In genomic region chr4:132809298-132810032, GRCh38 we compare ENCODE assay signal across 24 cellular contexts.
DNase-seq lines count a peak whose midpoint lies in the region; ATAC-seq, FAIRE-seq and TF ChIP-seq lines count a peak whose summit lies in the region.
"Had no signal": no experiment of that assay in that cellular context is flagged by ENCODE, and none has a peak within 500 bp of the region (broad histone marks: within the 10 kb centered on the region; RNA-seq: fewer than 3 reads in every experiment).

No MANE protein-coding gene starts in this region.

- H3K4me1 ChIP-seq in BE2C: peaks cover 11% of the 10 kb centered on the region
- no peaks in the 10 kb centered on the region for H3K4me1 ChIP-seq in Loucy (ENCODE audit: insufficient read depth, low read length, poor library complexity, severe bottlenecking)
- H3K4me1 ChIP-seq in GM12878 (ENCODE audit: control insufficient read depth, insufficient read depth, low read length): no peaks in the 10 kb centered on the region
- H3K4me1 ChIP-seq in ovary (ENCODE audit: insufficient read depth): no peaks in the 10 kb centered on the region
- H3K4me1 ChIP-seq: HAP-1 had no signal

- WGBS in GM12878 (ENCODE audit: insufficient coverage, insufficient replicate concordance, low lambda C conversion rate, missing lambda C conversion rate): 28% methylated on average over 16 of the region's 16 CpGs
- WGBS in ovary, 3 donors: 55 to 64% (median 61%) methylated on average over 16 of the region's 16 CpGs

- CTCF ChIA-PET in GM12878 (lab: Yijun Ruan, JAX): no interaction called here

- no peaks in the 10 kb centered on the region for H3K27me3 ChIP-seq in BE2C
- no peaks in the 10 kb centered on the region for H3K27me3 ChIP-seq in Loucy (ENCODE audit: insufficient read depth, low read length, poor library complexity, severe bottlenecking)
- H3K27me3 ChIP-seq in GM12878 (replicated peaks in 1 of 2; ENCODE audit: control insufficient read depth in 2 of 2, insufficient read depth in 2 of 2, low read length in 1 of 2): no peaks in the 10 kb centered on the region
- H3K27me3 ChIP-seq in ovary: no peaks in the 10 kb centered on the region

- BruUV-seq in GM12878 (replicated peaks; lab: Mats Ljungman, UMichigan): no TSS peak

- H3F3A ChIP-seq in Loucy (ENCODE audit: low read depth): no peaks in the 10 kb centered on the region

- no peak for TF ChIP-seq RAD21 in GM12878 (IDR thresholded peaks at IDR 0.05; ENCODE audit: insufficient read depth, low read depth, low read length)

- no peak overlapping the region for H3K4me3 ChIP-seq in BE2C (ENCODE audit: low read depth, low read length)
- no peak overlapping the region for H3K4me3 ChIP-seq in Loucy (ENCODE audit: low read length, poor library complexity, severe bottlenecking)
- H3K4me3 ChIP-seq in GM12878: no peak overlapping the region
- no peak overlapping the region for H3K4me3 ChIP-seq in ovary
- H3K4me3 ChIP-seq: HAP-1, K562, lung, PC-9 had no signal

- H3K27ac ChIP-seq in GM12878 (ENCODE audit: control insufficient read depth, insufficient read depth) (no peak overlapping the region), ovary (no peak overlapping the region)
- H3K27ac ChIP-seq: PC-9 had no signal

- RAD21 ChIA-PET in GM12878 (lab: Charles Lee; ENCODE audit: unreplicated experiment): no interaction called here

- DNase-seq in BE2C (peak; percentile 66), GM12878 (ENCODE audit: low read depth, low spot score) (no peak), islet precursor cell (peak; percentile 73), left lobe of liver (ENCODE audit: low spot score) (no peak), ovary (no peak)
- DNase-seq: activated CD8-positive, alpha-beta memory T cell treated with anti-CD3 and anti-CD28 coated beads, Interleukin-2, amount 50 U/mL, for 4 hours; activated effector memory CD4-positive, alpha-beta T cell treated with Interleukin-2 at 50 U/mL for 16 hours; COR-L47; effector CD4-positive, alpha-beta T cell; foreskin melanocyte; hippocampal formation; NCI-H1694; NCI-H2227 treated with DMSO at 0.1 percent for 48 hours; nucleus accumbens; PC-9; SIG-M5; stimulated activated CD4-positive, alpha-beta T cell treated with anti-CD3 and anti-CD28 coated beads, Interleukin-4, amount 100 ng/mL, for 1 hour; stimulated activated naive CD4-positive, alpha-beta T cell had no signal

- TF ChIP-seq CTCF in BE2C (IDR thresholded peaks at IDR 0.05; ENCODE audit: low read depth, low read length): peak; percentile 63
- peak; percentile 27 for TF ChIP-seq CTCF in Loucy (conservative IDR thresholded peaks at IDR 0.05; ENCODE audit: low read length)
- no peak for TF ChIP-seq CTCF in GM12878 (IDR thresholded peaks at IDR 0.05 in 2 of 3, conservative IDR thresholded peaks at IDR 0.05 in 1 of 3; ENCODE audit: control insufficient read depth in 2 of 3, extremely low read depth in 1 of 3, insufficient read depth in 1 of 3, low read depth in 3 of 3, low read length in 3 of 3)
- no peak for TF ChIP-seq CTCF in ovary (IDR thresholded peaks at IDR 0.05)

- no peaks in the 10 kb centered on the region for H3K9me3 ChIP-seq in BE2C
- no peaks in the 10 kb centered on the region for H3K9me3 ChIP-seq in Loucy (ENCODE audit: insufficient read depth, low read depth, low read length)
- H3K9me3 ChIP-seq in GM12878 (replicated peaks; ENCODE audit: control insufficient read depth, insufficient read depth, low read length): no peaks in the 10 kb centered on the region
- no peaks in the 10 kb centered on the region for H3K9me3 ChIP-seq in ovary
- H3K9me3 ChIP-seq: HAP-1 had no signal

- POLR2A ChIA-PET in GM12878 (lab: Charles Lee): no interaction called here

- peak; percentile 78 for ATAC-seq in GM12878
- no peak for ATAC-seq in left lobe of liver
- no peak for ATAC-seq in GM21528 (IDR thresholded peaks at IDR 0.05; ENCODE audit: low FRiP score, unreplicated experiment)
- no peak for ATAC-seq in GM21737 (IDR thresholded peaks at IDR 0.05; ENCODE audit: unreplicated experiment)
- ATAC-seq: K562 had no signal

- no peak overlapping the region for H2AFZ ChIP-seq in Loucy (ENCODE audit: low read length)
- no peak overlapping the region for H2AFZ ChIP-seq in GM12878 (ENCODE audit: control insufficient read depth, low read depth, low read length)
- H2AFZ ChIP-seq: PC-9 had no signal

- intact Hi-C loops in GM12878 (cut with micrococcal nuclease; ENCODE audit: unreplicated experiment) (no loop called here), ovary (cut with DNase I) (no loop called here)

- TF ChIP-seq POLR2A in GM12878 (IDR thresholded peaks at IDR 0.05; ENCODE audit: low read depth, low read length) (no peak), ovary (IDR thresholded peaks at IDR 0.05) (no peak)

- H3K9ac ChIP-seq in Loucy (ENCODE audit: low read depth, low read length, poor library complexity, severe bottlenecking) (no peak overlapping the region), GM12878 (ENCODE audit: control insufficient read depth, insufficient read depth, low read length) (no peak overlapping the region)

- H3K4me2 ChIP-seq in Loucy (ENCODE audit: low read depth, low read length, poor library complexity, severe bottlenecking): no peak overlapping the region
- no peak overlapping the region for H3K4me2 ChIP-seq in GM12878 (ENCODE audit: control insufficient read depth, insufficient read depth)
- H3K4me2 ChIP-seq: PC-9 had no signal

- no peaks in the 10 kb centered on the region for H3K79me2 ChIP-seq in Loucy (ENCODE audit: insufficient read depth, low read length)
- no peaks in the 10 kb centered on the region for H3K79me2 ChIP-seq in GM12878 (ENCODE audit: control insufficient read depth, insufficient read depth, low read length)

- SMC1A ChIA-PET in GM12878 (lab: Charles Lee; ENCODE audit: uncharacterized antibody, unreplicated experiment): no interaction called here

- in situ Hi-C loops in GM12878 (cut with MboI): no loop called here

- no peak for TF ChIP-seq EP300 in GM12878 (IDR thresholded peaks at IDR 0.05; ENCODE audit: borderline replicate concordance in 1 of 2, control insufficient read depth in 1 of 2, low read depth in 2 of 2, low read length in 2 of 2)
- TF ChIP-seq EP300 in ovary (IDR thresholded peaks at IDR 0.05): no peak

- H3K36me3 ChIP-seq in BE2C: no peaks in the 10 kb centered on the region
- H3K36me3 ChIP-seq in Loucy (ENCODE audit: insufficient read depth, low read length): no peaks in the 10 kb centered on the region
- H3K36me3 ChIP-seq in GM12878 (ENCODE audit: control insufficient read depth in 2 of 2, insufficient read depth in 2 of 2, low read length in 1 of 2): no peaks in the 10 kb centered on the region
- no peaks in the 10 kb centered on the region for H3K36me3 ChIP-seq in ovary
- H3K36me3 ChIP-seq: HAP-1 had no signal

- no peak for FAIRE-seq in GM12878 (lab: Jason Lieb, UNC)
- FAIRE-seq: K562 had no signal

- no peaks in the 10 kb centered on the region for H3K9me2 ChIP-seq in Loucy (replicated peaks; ENCODE audit: low read depth, low read length)

- H4K20me1 ChIP-seq in Loucy (ENCODE audit: insufficient read depth, low read length, poor library complexity, severe bottlenecking) (no peaks in the 10 kb centered on the region), GM12878 (ENCODE audit: control insufficient read depth, insufficient read depth) (no peaks in the 10 kb centered on the region)

TF ChIP-seq in GM12878, 131 proteins besides CTCF, POLR2A, EP300 and RAD21 (continues in another document):
- TF ChIP-seq USF2 (IDR thresholded peaks at IDR 0.05; ENCODE audit: borderline replicate concordance, low read depth, low read length) (no peak), ZNF217 (IDR thresholded peaks at IDR 0.05) (no peak), ZNF207 (IDR thresholded peaks at IDR 0.05; ENCODE audit: borderline replicate concordance) (no peak), TCF3 (IDR thresholded peaks at IDR 0.05; ENCODE audit: borderline replicate concordance, insufficient read depth, low read depth, low read length) (no peak), HDAC6 (IDR thresholded peaks at IDR 0.05; ENCODE audit: unreplicated experiment) (no peak), CHD4 (IDR thresholded peaks at IDR 0.05) (no peak), BACH1 (IDR thresholded peaks at IDR 0.05; ENCODE audit: borderline replicate concordance) (no peak), REST (IDR thresholded peaks at IDR 0.05; ENCODE audit: low read depth, low read length) (no peak), CREB1 (IDR thresholded peaks at IDR 0.05; ENCODE audit: low read depth) (no peak), MTA2 (IDR thresholded peaks at IDR 0.05; ENCODE audit: low read depth) (no peak)

Comparison
In these comparisons a context has a peak if more than half of its experiments do, and no peak if none do; other contexts are left out.
1. DNase-seq: peak in BE2C (single experiment) and islet precursor cell (single experiment); none in GM12878 (single experiment), left lobe of liver (single experiment) and ovary (0 of 5).
2. CTCF ChIP-seq: peak in BE2C (single experiment) and Loucy (single experiment); none in GM12878 (0 of 3) and ovary (0 of 3).